Comparison of ENCODE assay signal across 8 cellular contexts in genomic region chr16:67548265-67549126, GRCh38. TPM values are rescaled to one million over a fixed set of nuclear protein-coding genes. Genes with fewer than 3 reads are reported as not detected.
DNase-seq lines count a peak whose midpoint lies in the region; ATAC-seq lines count a peak whose summit lies in the region.

No MANE protein-coding gene starts in this region.

- H4K91ac ChIP-seq in trophoblast cell (ENCODE audit: low read depth, low read length) (no peak overlapping the region), mesenchymal stem cell (ENCODE audit: low read length) (no peak overlapping the region)

- no peak overlapping the region for H2BK15ac ChIP-seq in mesenchymal stem cell (ENCODE audit: low read depth, poor library complexity, severe bottlenecking)

- no peaks in the 10 kb centered on the region for H3K9me3 Mint-ChIP-seq in activated T-helper 17 cell treated with anti-CD3 and anti-CD28 coated beads, Interleukin-2, amount 50 U/mL, for 72 hours

- H3K79me2 ChIP-seq in trophoblast cell (ENCODE audit: control insufficient read depth, insufficient read depth, low read length, poor library complexity) = no peaks in the 10 kb centered on the region

- no peak overlapping the region for H3K18ac ChIP-seq in trophoblast cell (ENCODE audit: low read length)
- no peak overlapping the region for H3K18ac ChIP-seq in mesenchymal stem cell (ENCODE audit: low read depth in 1 of 2, low read length in 2 of 2)

- H3K23ac ChIP-seq in trophoblast cell (ENCODE audit: low read length) (no peak overlapping the region), mesenchymal stem cell (ENCODE audit: low read length in 2 of 2) (no peak overlapping the region)

- ATAC-seq in GM19025 (IDR thresholded peaks at IDR 0.05; ENCODE audit: low read depth, unreplicated experiment) (peak; percentile 40), HG03135 (IDR thresholded peaks at IDR 0.05; ENCODE audit: unreplicated experiment) (peak; percentile 34), GM19023 (IDR thresholded peaks at IDR 0.05; ENCODE audit: unreplicated experiment) (no peak)
- ATAC-seq in activated T-helper 17 cell treated with anti-CD3 and anti-CD28 coated beads, Interleukin-2, amount 50 U/mL, for 72 hours (replicated peaks) = peak; percentile 36

- H2BK120ac ChIP-seq in trophoblast cell (ENCODE audit: insufficient read depth, low read length, poor library complexity) = no peak overlapping the region
- no peak overlapping the region for H2BK120ac ChIP-seq in mesenchymal stem cell (ENCODE audit: low read depth, low read length)

- no peak overlapping the region for H3K4ac ChIP-seq in trophoblast cell (ENCODE audit: low read depth, low read length)
- no peak overlapping the region for H3K4ac ChIP-seq in mesenchymal stem cell (ENCODE audit: low read depth in 1 of 2, low read length in 2 of 2)

- no CpG with 5 or more reads among the region's 4 CpGs for WGBS in trophoblast cell (ENCODE audit: extremely low coverage, insufficient coverage, insufficient read length)
- 98% methylated on average over 4 of the region's 4 CpGs for WGBS in mesenchymal stem cell

- H2AFZ ChIP-seq in trophoblast cell (ENCODE audit: insufficient read depth, low read length, poor library complexity) = no peak overlapping the region
- H2AFZ ChIP-seq in mesenchymal stem cell (ENCODE audit: low read depth, low read length) = no peak overlapping the region

- H3K27ac ChIP-seq in trophoblast cell (ENCODE audit: low read depth, low read length) = no peak overlapping the region
- H3K27ac ChIP-seq in mesenchymal stem cell (ENCODE audit: low read length, poor library complexity, severe bottlenecking) = no peak overlapping the region

- H3K79me1 ChIP-seq in trophoblast cell (ENCODE audit: low read length) = no peaks in the 10 kb centered on the region
- peaks cover 7% of the 10 kb centered on the region for H3K79me1 ChIP-seq in mesenchymal stem cell (replicated peaks; ENCODE audit: low read length, poor library complexity, severe bottlenecking)

- H2AK5ac ChIP-seq in trophoblast cell (ENCODE audit: low read length) (no peak overlapping the region), mesenchymal stem cell (ENCODE audit: low read length, severe bottlenecking) (no peak overlapping the region)

- peak overlapping the region; percentile 65 for H3K4me3 Mint-ChIP-seq in activated T-helper 17 cell treated with anti-CD3 and anti-CD28 coated beads, Interleukin-2, amount 50 U/mL, for 72 hours

- H3K36me3 ChIP-seq in trophoblast cell (ENCODE audit: control insufficient read depth in 1 of 2, insufficient read depth in 2 of 2, low read length in 2 of 2) = peaks cover 52 to 53% of the 10 kb centered on the region in 2 experiments
- peaks cover 55% of the 10 kb centered on the region in 2 experiments for H3K36me3 ChIP-seq in mesenchymal stem cell (ENCODE audit: control insufficient read depth in 1 of 2, insufficient read depth in 2 of 2, low read depth in 1 of 2, low read length in 2 of 2)

- no peak overlapping the region for H2BK5ac ChIP-seq in trophoblast cell (ENCODE audit: low read depth, low read length, poor library complexity)
- H2BK5ac ChIP-seq in mesenchymal stem cell (ENCODE audit: low read depth, low read length, poor library complexity, severe bottlenecking) = no peak overlapping the region

- H3K9me3 ChIP-seq in trophoblast cell (ENCODE audit: insufficient read depth, low read depth, low read length) (peaks cover 2% of the 10 kb centered on the region), mesenchymal stem cell (ENCODE audit: control insufficient read depth, low read length) (no peaks in the 10 kb centered on the region)

- no peaks in the 10 kb centered on the region for H3K4me1 ChIP-seq in trophoblast cell (ENCODE audit: control insufficient read depth in 1 of 2, insufficient read depth in 2 of 2, low read length in 2 of 2)
- H3K4me1 ChIP-seq in mesenchymal stem cell (ENCODE audit: control insufficient read depth, insufficient read depth, low read depth, low read length) = peaks cover 16% of the 10 kb centered on the region

- H2BK12ac ChIP-seq in trophoblast cell (ENCODE audit: low read length) (no peak overlapping the region), mesenchymal stem cell (ENCODE audit: low read length in 2 of 2) (no peak overlapping the region)

- H3K9ac ChIP-seq in trophoblast cell (ENCODE audit: low read length) (no peak overlapping the region), mesenchymal stem cell (ENCODE audit: low read length) (no peak overlapping the region)

- no peaks in the 10 kb centered on the region for H3K27me3 Mint-ChIP-seq in activated T-helper 17 cell treated with anti-CD3 and anti-CD28 coated beads, Interleukin-2, amount 50 U/mL, for 72 hours

- H3K14ac ChIP-seq in trophoblast cell (ENCODE audit: low read length) (no peak overlapping the region), mesenchymal stem cell (ENCODE audit: low read length in 2 of 2) (no peak overlapping the region)

- H3K27me3 ChIP-seq in trophoblast cell (ENCODE audit: insufficient read depth, low read length) (no peaks in the 10 kb centered on the region), mesenchymal stem cell (ENCODE audit: control insufficient read depth in 1 of 2, insufficient read depth in 1 of 2, low read length in 2 of 2) (no peaks in the 10 kb centered on the region)

- H3K4me3 ChIP-seq in trophoblast cell (ENCODE audit: low read depth, low read length) (peak overlapping the region; percentile 8), mesenchymal stem cell (ENCODE audit: insufficient read depth in 1 of 2, low read depth in 1 of 2, low read length in 2 of 2) (no peak overlapping the region)

- H3K27ac Mint-ChIP-seq in activated T-helper 17 cell treated with anti-CD3 and anti-CD28 coated beads, Interleukin-2, amount 50 U/mL, for 72 hours = peak overlapping the region; percentile 93

- peaks cover 18% of the 10 kb centered on the region for H3K36me3 Mint-ChIP-seq in activated T-helper 17 cell treated with anti-CD3 and anti-CD28 coated beads, Interleukin-2, amount 50 U/mL, for 72 hours (ENCODE audit: low read depth)

- no peak overlapping the region for H4K12ac ChIP-seq in trophoblast cell (ENCODE audit: low read depth, low read length)

- DNase-seq in trophoblast cell (no peak), mesenchymal stem cell (no peak), GDM1 (lab: John Stamatoyannopoulos, UW) (no peak), glomerular visceral epithelial cell (ENCODE audit: extremely low spot score) (no peak)

- peaks cover 19% of the 10 kb centered on the region for H3K4me1 Mint-ChIP-seq in activated T-helper 17 cell treated with anti-CD3 and anti-CD28 coated beads, Interleukin-2, amount 50 U/mL, for 72 hours

- no peak overlapping the region for H4K8ac ChIP-seq in trophoblast cell (ENCODE audit: low read depth, low read length)
- H4K8ac ChIP-seq in mesenchymal stem cell (ENCODE audit: low read length) = no peak overlapping the region

- no peak overlapping the region for H3K4me2 ChIP-seq in trophoblast cell (ENCODE audit: low read length)
- H3K4me2 ChIP-seq in mesenchymal stem cell (ENCODE audit: low read length, poor library complexity, severe bottlenecking) = no peak overlapping the region

RNA-seq across cellular contexts. Expression of gene CTCF, which starts 13.8 kb away (rescaled TPM):
- total RNA-seq in activated T-helper 17 cell treated with anti-CD3 and anti-CD28 coated beads, Interleukin-2, amount 50 U/mL, for 72 hours = 10 to 100 TPM; 41.2 to 49.4 TPM
- polyA plus RNA-seq in trophoblast cell (2013) = 35.2 and 36.0 TPM in 2 replicates
- polyA plus RNA-seq in mesenchymal stem cell (2013, experiment 1 of 2) = 19.8 TPM
- 18.5 TPM for polyA plus RNA-seq in mesenchymal stem cell (2013, experiment 2 of 2)

RNA-seq across cellular contexts. Expression of gene RIPOR1, which starts 19.9 kb away (rescaled TPM):
- total RNA-seq in activated T-helper 17 cell treated with anti-CD3 and anti-CD28 coated beads, Interleukin-2, amount 50 U/mL, for 72 hours = 10 to 100 TPM; 30.4 to 57.0 TPM
- polyA plus RNA-seq in trophoblast cell (2013) = 36.1 and 37.6 TPM in 2 replicates
- polyA plus RNA-seq in mesenchymal stem cell (2013, experiment 1 of 2) = 59.7 TPM
- 58.4 TPM for polyA plus RNA-seq in mesenchymal stem cell (2013, experiment 2 of 2)
